20 cellular contexts compared by ENCODE assay signal in genomic region chr2:60149151-60149550, GRCh38.
DNase-seq lines count a peak whose midpoint lies in the region; ATAC-seq lines count a peak whose summit lies in the region.
"Had no signal": no experiment of that assay in that cellular context is flagged by ENCODE, and none has a peak within 500 bp of the region (broad histone marks: within the 10 kb centered on the region; RNA-seq: fewer than 3 reads in every experiment).

No MANE protein-coding gene starts in this region.

- H3K4me3 Mint-ChIP-seq in stimulated activated memory B cell treated with anti-CD40 and anti-IgM and Interleukin-4, amounts not matched to agents 10 μg/mL and 1 μg/mL and 100 μg/mL, for 72 hours, result no peak overlapping the region
- H3K4me3 Mint-ChIP-seq: CD8-positive, alpha-beta memory T cell had no signal

- DNase-seq in left ventricle myocardium superior (no peak), amniotic stem cell (lab: John Stamatoyannopoulos, UW) (no peak), nucleus accumbens (lab: John Stamatoyannopoulos, UW) (no peak)
- DNase-seq: C1 segment of cervical spinal cord; CD8-positive, alpha-beta memory T cell; DMS53; GM23248; NCI-H1417; NCI-H187; NCI-H2107; NCI-H510A treated with DMSO at 0.1 percent for 48 hours; NCI-H774; SHP77 treated with DMSO at 0.1 percent for 48 hours; SK-N-SH had no signal

- H3K36me3 ChIP-seq in KOPT-K1 (ENCODE audit: insufficient read depth, low read length), result no peaks in the 10 kb centered on the region
- H3K36me3 ChIP-seq: HAP-1 had no signal

- H3K9me3 Mint-ChIP-seq in stimulated activated memory B cell treated with anti-CD40 and anti-IgM and Interleukin-4, amounts not matched to agents 10 μg/mL and 1 μg/mL and 100 μg/mL, for 72 hours, result no peaks in the 10 kb centered on the region

- intact Hi-C loops in left ventricle myocardium superior (cut with micrococcal nuclease), result no loop called here

- H3K36me3 Mint-ChIP-seq in stimulated activated memory B cell treated with anti-CD40 and anti-IgM and Interleukin-4, amounts not matched to agents 10 μg/mL and 1 μg/mL and 100 μg/mL, for 72 hours, result no peaks in the 10 kb centered on the region
- H3K36me3 Mint-ChIP-seq: CD8-positive, alpha-beta memory T cell had no signal

- H3K27me3 Mint-ChIP-seq in stimulated activated memory B cell treated with anti-CD40 and anti-IgM and Interleukin-4, amounts not matched to agents 10 μg/mL and 1 μg/mL and 100 μg/mL, for 72 hours, result no peaks in the 10 kb centered on the region

- peaks cover 14% of the 10 kb centered on the region for H3K4me1 Mint-ChIP-seq in stimulated activated memory B cell treated with anti-CD40 and anti-IgM and Interleukin-4, amounts not matched to agents 10 μg/mL and 1 μg/mL and 100 μg/mL, for 72 hours
- H3K4me1 Mint-ChIP-seq: CD8-positive, alpha-beta memory T cell had no signal

- peak overlapping the region; percentile 95 for H3K27ac ChIP-seq in KOPT-K1 (ENCODE audit: low read depth, low read length, poor library complexity, severe bottlenecking)
- H3K27ac ChIP-seq: GM23248 had no signal

- peak overlapping the region; percentile 2 for H3K27ac Mint-ChIP-seq in stimulated activated memory B cell treated with anti-CD40 and anti-IgM and Interleukin-4, amounts not matched to agents 10 μg/mL and 1 μg/mL and 100 μg/mL, for 72 hours

- ATAC-seq in GM21423 (IDR thresholded peaks at IDR 0.05; ENCODE audit: unreplicated experiment), result peak; percentile 16
- peak; percentile 16 for ATAC-seq in HG02885 (IDR thresholded peaks at IDR 0.05; ENCODE audit: poor library complexity, unreplicated experiment)
- ATAC-seq in stimulated activated memory B cell treated with anti-CD40 and anti-IgM and Interleukin-4, amounts not matched to agents 10 μg/mL and 1 μg/mL and 100 μg/mL, for 72 hours, result no peak
- ATAC-seq in left ventricle myocardium superior, result no peak
- ATAC-seq: K562 had no signal

- peaks cover 26% of the 10 kb centered on the region for H3K9me3 ChIP-seq in KOPT-K1 (ENCODE audit: insufficient read depth, low read length, poor library complexity, severe bottlenecking)

Comparison
In these comparisons a context has a peak if more than half of its experiments do, and no peak if none do; other contexts are left out.
1. ATAC-seq: peak in GM21423 (single experiment) and HG02885 (single experiment); none in stimulated activated memory B cell treated with anti-CD40 and anti-IgM and Interleukin-4, amounts not matched to agents 10 μg/mL and 1 μg/mL and 100 μg/mL, for 72 hours (single experiment) and left ventricle myocardium superior (single experiment).